13 cellular contexts compared by ENCODE assay signal in genomic region chr4:141810038-141810701, GRCh38.
"Had no signal": no experiment of that assay in that cellular context is flagged by ENCODE, and none has a peak within 500 bp of the region (broad histone marks: within the 10 kb centered on the region; RNA-seq: fewer than 3 reads in every experiment).

No MANE protein-coding gene starts in this region.

- H3K9me3 ChIP-seq: ascending aorta, esophagus squamous epithelium, left ventricle myocardium inferior, right atrium auricular region had no signal

- FAIRE-seq: colon, keratinocyte had no signal

- H3K4me1 ChIP-seq: ascending aorta, esophagus squamous epithelium, left ventricle myocardium inferior, right atrium auricular region had no signal

- DNase-seq: activated CD4-positive, alpha-beta memory T cell treated with anti-CD3 and anti-CD28 coated beads, Interleukin-2, amount 10 ng/mL, durations not matched to agents 7 days and 5 days; activated CD4-positive, CD25-positive, alpha-beta regulatory T cell treated with anti-CD3 and anti-CD28 coated beads, Interleukin-2, amount 50 U/mL, for 72 hours; activated naive CD4-positive, alpha-beta T cell; esophagus squamous epithelium; head of caudate nucleus; left ventricle myocardium inferior; small intestine had no signal

- H3K27me3 ChIP-seq: ascending aorta, cardiac muscle cell, esophagus squamous epithelium, foreskin keratinocyte, right atrium auricular region had no signal

- H3K4me3 ChIP-seq: ascending aorta, cardiac muscle cell, esophagus squamous epithelium, left ventricle myocardium inferior, right atrium auricular region had no signal

- H3K36me3 ChIP-seq: ascending aorta, cardiac muscle cell, esophagus squamous epithelium, left ventricle myocardium inferior, right atrium auricular region had no signal

- H3K27ac ChIP-seq: ascending aorta, cardiac muscle cell, esophagus squamous epithelium, foreskin keratinocyte, left ventricle myocardium inferior, right atrium auricular region had no signal

- ATAC-seq: foreskin keratinocyte had no signal
